In the genomic region with DNA sequence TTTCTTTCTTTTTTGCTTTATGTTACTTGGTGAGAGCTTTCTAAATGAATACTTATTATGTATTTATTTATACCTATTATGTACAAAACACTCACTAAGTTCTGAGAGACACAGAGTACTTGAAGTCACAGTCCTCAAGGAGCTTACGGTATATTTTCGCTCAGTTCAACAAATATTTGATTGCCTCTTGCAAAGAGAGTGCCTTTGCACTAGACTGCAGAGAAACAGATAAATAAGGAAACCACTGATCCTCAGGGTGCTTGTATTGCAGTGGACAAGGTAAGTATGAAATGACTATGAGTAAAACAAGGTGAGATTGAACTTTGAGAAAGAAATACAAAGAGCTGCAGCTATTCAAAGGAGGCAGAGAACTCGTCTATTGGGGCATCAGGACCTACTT, we compare ENCODE assay signal across 30 cellular contexts.
"Had no signal": no experiment of that assay in that cellular context is flagged by ENCODE, and none has a peak within 500 bp of the region (broad histone marks: within the 10 kb centered on the region; RNA-seq: fewer than 3 reads in every experiment).

No MANE protein-coding gene starts in this region.

- H3K27me3 ChIP-seq: neural progenitor cell, ovary, right lobe of liver, sigmoid colon, suprapubic skin, testis, tibial artery, transverse colon, upper lobe of right lung, uterus had no signal

- ATAC-seq: naive thymus-derived CD4-positive, alpha-beta T cell; psoas muscle; right cardiac atrium; right lobe of liver; stimulated activated memory B cell treated with anti-CD40 and anti-IgM and Interleukin-4, amounts not matched to agents 10 μg/mL and 1 μg/mL and 100 μg/mL, for 72 hours; stimulated activated naive CD8-positive, alpha-beta T cell treated with anti-CD3 and anti-CD28 coated beads, Interleukin-15, amount 100 ng/mL, for 72 hours; stimulated activated naive CD8-positive, alpha-beta T cell treated with anti-CD3 and anti-CD28 coated beads, Interleukin-15, Interleukin-2, amounts not matched to agents 100 U/mL and 50 U/mL, for 24 hours; upper lobe of right lung had no signal

- H3K36me3 Mint-ChIP-seq: naive thymus-derived CD4-positive, alpha-beta T cell; stimulated activated memory B cell treated with anti-CD40 and anti-IgM and Interleukin-4, amounts not matched to agents 10 μg/mL and 1 μg/mL and 100 μg/mL, for 72 hours had no signal

- H3K4me3 Mint-ChIP-seq: naive thymus-derived CD4-positive, alpha-beta T cell; nephron; neural progenitor cell; stimulated activated memory B cell treated with anti-CD40 and anti-IgM and Interleukin-4, amounts not matched to agents 10 μg/mL and 1 μg/mL and 100 μg/mL, for 72 hours; stimulated activated naive CD8-positive, alpha-beta T cell treated with anti-CD3 and anti-CD28 coated beads, Interleukin-15, amount 100 ng/mL, for 72 hours; type B pancreatic cell had no signal

- H3K9me3 Mint-ChIP-seq: naive thymus-derived CD4-positive, alpha-beta T cell; nephron; neural progenitor cell; stimulated activated memory B cell treated with anti-CD40 and anti-IgM and Interleukin-4, amounts not matched to agents 10 μg/mL and 1 μg/mL and 100 μg/mL, for 72 hours; stimulated activated naive CD8-positive, alpha-beta T cell treated with anti-CD3 and anti-CD28 coated beads, Interleukin-15, amount 100 ng/mL, for 72 hours; type B pancreatic cell had no signal

- H3K9me3 ChIP-seq: ovary, psoas muscle, right lobe of liver, sigmoid colon, suprapubic skin, testis, tibial artery, transverse colon, upper lobe of right lung, uterus had no signal

- H3K4me1 ChIP-seq: parathyroid adenoma, right lobe of liver had no signal

- H3K27me3 Mint-ChIP-seq: progenitor cell of endocrine pancreas; stimulated activated naive CD8-positive, alpha-beta T cell treated with anti-CD3 and anti-CD28 coated beads, Interleukin-15, amount 100 ng/mL, for 72 hours; type B pancreatic cell had no signal

- H3K27ac ChIP-seq: neural progenitor cell, ovary, parathyroid adenoma, right lobe of liver, sigmoid colon, suprapubic skin, testis, tibial artery, transverse colon, upper lobe of right lung, uterus had no signal

- H3K36me3 ChIP-seq: ovary, right lobe of liver, sigmoid colon, suprapubic skin, tibial artery, transverse colon, upper lobe of right lung, uterus had no signal

- H3K27ac Mint-ChIP-seq: naive thymus-derived CD4-positive, alpha-beta T cell; nephron; neural progenitor cell; progenitor cell of endocrine pancreas; stimulated activated memory B cell treated with anti-CD40 and anti-IgM and Interleukin-4, amounts not matched to agents 10 μg/mL and 1 μg/mL and 100 μg/mL, for 72 hours; type B pancreatic cell had no signal

- H3K4me3 ChIP-seq: neural progenitor cell, ovary, psoas muscle, right lobe of liver, sigmoid colon, suprapubic skin, testis, tibial artery, transverse colon, upper lobe of right lung, uterus had no signal

- H3K4me1 Mint-ChIP-seq: stimulated activated memory B cell treated with anti-CD40 and anti-IgM and Interleukin-4, amounts not matched to agents 10 μg/mL and 1 μg/mL and 100 μg/mL, for 72 hours; stimulated activated naive CD8-positive, alpha-beta T cell treated with anti-CD3 and anti-CD28 coated beads, Interleukin-15, amount 100 ng/mL, for 72 hours had no signal

- DNase-seq: naive thymus-derived CD4-positive, alpha-beta T cell; occipital lobe; ovary; posterior cingulate gyrus; psoas muscle; right cardiac atrium; right lobe of liver; sigmoid colon; small intestine; stimulated activated CD4-positive, alpha-beta T cell treated with anti-CD3 and anti-CD28 coated beads, Interleukin-15, amount 100 ng/mL, for 24 hours; stimulated activated CD4-positive, alpha-beta T cell treated with anti-CD3 and anti-CD28 coated beads, Interleukin-2, amount 100 ng/mL, for 24 hours; stimulated activated CD4-positive, alpha-beta T cell treated with anti-CD3 and anti-CD28 coated beads, Interleukin-2, amount 100 ng/mL, for 48 hours; stimulated activated CD4-positive, alpha-beta T cell treated with anti-CD3 and anti-CD28 coated beads, Interleukin-4, amount 100 ng/mL, for 4 hours; stimulated activated CD8-positive, alpha-beta memory T cell treated with anti-CD3 and anti-CD28 coated beads, Interleukin-4, amount 100 ng/mL, for 48 hours; stimulated activated naive CD4-positive, alpha-beta T cell; stimulated activated naive CD8-positive, alpha-beta T cell treated with anti-CD3 and anti-CD28 coated beads, Interleukin-15, amount 100 ng/mL, for 72 hours; stimulated activated naive CD8-positive, alpha-beta T cell treated with anti-CD3 and anti-CD28 coated beads, Interleukin-15, Interleukin-2, amounts not matched to agents 100 U/mL and 50 U/mL, for 24 hours; substantia nigra; testis; tibial artery; transverse colon; upper lobe of right lung; uterus had no signal
